18 cellular contexts compared by ENCODE assay signal in the genomic region with DNA sequence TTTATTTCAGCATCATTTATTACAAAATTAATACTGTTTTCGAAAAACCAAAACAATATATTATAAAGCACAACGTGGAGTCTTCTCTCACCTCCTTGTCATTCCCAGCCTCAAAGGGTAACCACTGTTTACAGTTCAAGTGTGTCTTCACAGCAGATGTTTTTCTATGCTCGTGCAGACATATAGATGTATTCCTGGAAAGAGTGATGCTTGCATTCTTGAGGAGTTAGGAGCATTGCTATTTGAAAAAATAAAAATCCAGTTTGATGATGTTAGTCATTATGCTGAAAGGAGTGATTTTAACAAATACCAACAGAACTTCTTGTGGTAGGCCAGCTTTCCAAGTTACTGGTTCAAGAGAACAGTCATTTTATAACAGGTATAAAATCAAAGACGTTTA.
DNase-seq lines count a peak whose midpoint lies in the region; TF ChIP-seq lines count a peak whose summit lies in the region.
"Had no signal": no experiment of that assay in that cellular context is flagged by ENCODE, and none has a peak within 500 bp of the region (broad histone marks: within the 10 kb centered on the region; RNA-seq: fewer than 3 reads in every experiment).

No MANE protein-coding gene starts in this region.

- no peaks in the 10 kb centered on the region for H3K9me3 Mint-ChIP-seq in HFFc6
- no peaks in the 10 kb centered on the region for H3K9me3 Mint-ChIP-seq in endodermal cell
- H3K9me3 Mint-ChIP-seq in activated T-helper 1 cell treated with anti-CD3 and anti-CD28 coated beads, Interleukin-12 subunit alpha, Interleukin-12 subunit beta, Interleukin-2, Interleukin-4 antibody, amounts not matched to agents 30 ng/mL and 10 ng/mL and 1 ng/mL, durations not matched to agents 14 hours and 24 hours and 36 hours = no peaks in the 10 kb centered on the region
- H3K9me3 Mint-ChIP-seq: activated naive CD8-positive, alpha-beta T cell treated with anti-CD3 and anti-CD28 coated beads for 36 hours; CD8-positive, alpha-beta T cell; stimulated activated effector memory CD8-positive, alpha-beta T cell treated with anti-CD3 and anti-CD28 coated beads, Interleukin-12 subunit alpha, Interleukin-12 subunit beta, amount 100 ng/mL, for 72 hours; WTC11 had no signal

- H3K14ac ChIP-seq in mesenchymal stem cell (ENCODE audit: low read length in 2 of 2) = no peak overlapping the region

- peaks cover 41% of the 10 kb centered on the region for H3K4me1 Mint-ChIP-seq in HFFc6 (ENCODE audit: low read depth)
- peaks cover 4% of the 10 kb centered on the region for H3K4me1 Mint-ChIP-seq in endodermal cell
- no peaks in the 10 kb centered on the region for H3K4me1 Mint-ChIP-seq in activated T-helper 1 cell treated with anti-CD3 and anti-CD28 coated beads, Interleukin-12 subunit alpha, Interleukin-12 subunit beta, Interleukin-2, Interleukin-4 antibody, amounts not matched to agents 30 ng/mL and 10 ng/mL and 1 ng/mL, durations not matched to agents 14 hours and 24 hours and 36 hours (ENCODE audit: low read depth)
- H3K4me1 Mint-ChIP-seq: activated naive CD8-positive, alpha-beta T cell treated with anti-CD3 and anti-CD28 coated beads for 36 hours; IgD-negative memory B cell; stimulated activated effector memory CD8-positive, alpha-beta T cell treated with anti-CD3 and anti-CD28 coated beads, Interleukin-12 subunit alpha, Interleukin-12 subunit beta, amount 100 ng/mL, for 72 hours had no signal

- H2BK12ac ChIP-seq in mesenchymal stem cell (ENCODE audit: low read length in 2 of 2) = no peak overlapping the region

- no peak overlapping the region for H2BK120ac ChIP-seq in mesenchymal stem cell (ENCODE audit: low read depth, low read length)

- WGBS in mesenchymal stem cell = 49% methylated on average over 3 of the region's 4 CpGs
- 69 to 100% methylated on average over 1 to 4 of the region's 4 CpGs for WGBS in endodermal cell (ENCODE audit: insufficient coverage in 1 of 2, insufficient read length in 1 of 2), 2 experiments

- H3K4me3 Mint-ChIP-seq in HFFc6 = no peak overlapping the region
- H3K4me3 Mint-ChIP-seq in endodermal cell = no peak overlapping the region
- no peak overlapping the region for H3K4me3 Mint-ChIP-seq in activated T-helper 1 cell treated with anti-CD3 and anti-CD28 coated beads, Interleukin-12 subunit alpha, Interleukin-12 subunit beta, Interleukin-2, Interleukin-4 antibody, amounts not matched to agents 30 ng/mL and 10 ng/mL and 1 ng/mL, durations not matched to agents 14 hours and 24 hours and 36 hours
- H3K4me3 Mint-ChIP-seq: activated naive CD8-positive, alpha-beta T cell treated with anti-CD3 and anti-CD28 coated beads for 36 hours; CD8-positive, alpha-beta T cell; IgD-negative memory B cell; stimulated activated effector memory CD8-positive, alpha-beta T cell treated with anti-CD3 and anti-CD28 coated beads, Interleukin-12 subunit alpha, Interleukin-12 subunit beta, amount 100 ng/mL, for 72 hours; WTC11 had no signal

- no peak overlapping the region for H3K9ac ChIP-seq in mesenchymal stem cell (ENCODE audit: low read length)
- H3K9ac ChIP-seq in endodermal cell (ENCODE audit: extremely low read depth, low read length, poor library complexity, severe bottlenecking) = no peak overlapping the region

- H4K20me1 ChIP-seq in osteoblast (ENCODE audit: insufficient read depth, low read length) = no peaks in the 10 kb centered on the region

- no peaks in the 10 kb centered on the region for H3K79me1 ChIP-seq in mesenchymal stem cell (replicated peaks; ENCODE audit: low read length, poor library complexity, severe bottlenecking)

- H4K8ac ChIP-seq in mesenchymal stem cell (ENCODE audit: low read length) = no peak overlapping the region

- no peak overlapping the region for H2AFZ ChIP-seq in mesenchymal stem cell (ENCODE audit: low read depth, low read length)
- H2AFZ ChIP-seq in osteoblast (ENCODE audit: low read length) = no peak overlapping the region

- no peak overlapping the region for H2BK15ac ChIP-seq in mesenchymal stem cell (ENCODE audit: low read depth, poor library complexity, severe bottlenecking)

- H3K4me2 ChIP-seq in mesenchymal stem cell (ENCODE audit: low read length, poor library complexity, severe bottlenecking) (no peak overlapping the region), osteoblast (ENCODE audit: insufficient read depth, low read length) (no peak overlapping the region)

- H3K27me3 ChIP-seq in mesenchymal stem cell (ENCODE audit: control insufficient read depth in 1 of 2, insufficient read depth in 1 of 2, low read length in 2 of 2) = no peaks in the 10 kb centered on the region
- H3K27me3 ChIP-seq in endodermal cell (ENCODE audit: control insufficient read depth, insufficient read depth, low read length, poor library complexity, severe bottlenecking) = no peaks in the 10 kb centered on the region
- no peaks in the 10 kb centered on the region for H3K27me3 ChIP-seq in osteoblast (ENCODE audit: insufficient read depth, low read length)

- H2BK5ac ChIP-seq in mesenchymal stem cell (ENCODE audit: low read depth, low read length, poor library complexity, severe bottlenecking) = no peak overlapping the region

- H3K27ac ChIP-seq in mesenchymal stem cell (ENCODE audit: low read length, poor library complexity, severe bottlenecking) (no peak overlapping the region), endodermal cell (ENCODE audit: low read depth, low read length) (no peak overlapping the region), osteoblast (ENCODE audit: low read depth, low read length) (no peak overlapping the region)
- H3K27ac ChIP-seq: skin epidermis had no signal

- intact Hi-C loops in activated T-helper 1 cell treated with anti-CD3 and anti-CD28 coated beads, Interleukin-12 subunit alpha, Interleukin-12 subunit beta, Interleukin-2, Interleukin-4 antibody, amounts not matched to agents 30 ng/mL and 10 ng/mL and 1 ng/mL, durations not matched to agents 14 hours and 24 hours and 36 hours (cut with micrococcal nuclease) = no loop called here

- no peak overlapping the region for H4K91ac ChIP-seq in mesenchymal stem cell (ENCODE audit: low read length)

- no peak overlapping the region for H3K18ac ChIP-seq in mesenchymal stem cell (ENCODE audit: low read depth in 1 of 2, low read length in 2 of 2)

- H3K27ac Mint-ChIP-seq in HFFc6 (no peak overlapping the region), endodermal cell (no peak overlapping the region)
- H3K27ac Mint-ChIP-seq in activated T-helper 1 cell treated with anti-CD3 and anti-CD28 coated beads, Interleukin-12 subunit alpha, Interleukin-12 subunit beta, Interleukin-2, Interleukin-4 antibody, amounts not matched to agents 30 ng/mL and 10 ng/mL and 1 ng/mL, durations not matched to agents 14 hours and 24 hours and 36 hours = no peak overlapping the region
- H3K27ac Mint-ChIP-seq: activated naive CD8-positive, alpha-beta T cell treated with anti-CD3 and anti-CD28 coated beads for 36 hours; CD8-positive, alpha-beta T cell; IgD-negative memory B cell; stimulated activated effector memory CD8-positive, alpha-beta T cell treated with anti-CD3 and anti-CD28 coated beads, Interleukin-12 subunit alpha, Interleukin-12 subunit beta, amount 100 ng/mL, for 72 hours; WTC11 had no signal

- H3K36me3 ChIP-seq in mesenchymal stem cell (ENCODE audit: control insufficient read depth in 1 of 2, insufficient read depth in 2 of 2, low read depth in 1 of 2, low read length in 2 of 2) (no peaks in the 10 kb centered on the region), endodermal cell (ENCODE audit: control insufficient read depth, insufficient read depth, low read length) (no peaks in the 10 kb centered on the region), osteoblast (ENCODE audit: insufficient read depth, low read length) (no peaks in the 10 kb centered on the region)

- H3K4me1 ChIP-seq in mesenchymal stem cell (ENCODE audit: control insufficient read depth, insufficient read depth, low read depth, low read length) (no peaks in the 10 kb centered on the region), endodermal cell (ENCODE audit: control insufficient read depth, insufficient read depth, low read length) (no peaks in the 10 kb centered on the region), osteoblast (ENCODE audit: insufficient read depth, low read length) (peaks cover 3% of the 10 kb centered on the region)

- H2AK5ac ChIP-seq in mesenchymal stem cell (ENCODE audit: low read length, severe bottlenecking) = no peak overlapping the region

- H3K9me3 ChIP-seq in mesenchymal stem cell (ENCODE audit: control insufficient read depth, low read length) = no peaks in the 10 kb centered on the region
- no peaks in the 10 kb centered on the region for H3K9me3 ChIP-seq in endodermal cell (ENCODE audit: control insufficient read depth, low read length)
- H3K9me3 ChIP-seq in osteoblast (ENCODE audit: low read depth, low read length) = no peaks in the 10 kb centered on the region

- no peaks in the 10 kb centered on the region for H3K79me2 ChIP-seq in osteoblast (ENCODE audit: insufficient read depth, low read length)

- H3K4me3 ChIP-seq in AG10803 (ENCODE audit: low read length) (no peak overlapping the region), choroid plexus epithelial cell (ENCODE audit: low read depth, low read length) (no peak overlapping the region), mesenchymal stem cell (ENCODE audit: insufficient read depth in 1 of 2, low read depth in 1 of 2, low read length in 2 of 2) (no peak overlapping the region), endodermal cell (ENCODE audit: low read length) (no peak overlapping the region), osteoblast (ENCODE audit: insufficient read depth, low read length) (no peak overlapping the region)
- H3K4me3 ChIP-seq: skin epidermis had no signal

- H3K4ac ChIP-seq in mesenchymal stem cell (ENCODE audit: low read depth in 1 of 2, low read length in 2 of 2) = no peak overlapping the region

- H3K36me3 Mint-ChIP-seq in HFFc6 (ENCODE audit: low read depth) (no peaks in the 10 kb centered on the region), endodermal cell (ENCODE audit: low read depth) (no peaks in the 10 kb centered on the region)
- H3K36me3 Mint-ChIP-seq in activated T-helper 1 cell treated with anti-CD3 and anti-CD28 coated beads, Interleukin-12 subunit alpha, Interleukin-12 subunit beta, Interleukin-2, Interleukin-4 antibody, amounts not matched to agents 30 ng/mL and 10 ng/mL and 1 ng/mL, durations not matched to agents 14 hours and 24 hours and 36 hours (ENCODE audit: low read depth) = no peaks in the 10 kb centered on the region
- H3K36me3 Mint-ChIP-seq: activated naive CD8-positive, alpha-beta T cell treated with anti-CD3 and anti-CD28 coated beads for 36 hours; CD8-positive, alpha-beta T cell; IgD-negative memory B cell; stimulated activated effector memory CD8-positive, alpha-beta T cell treated with anti-CD3 and anti-CD28 coated beads, Interleukin-12 subunit alpha, Interleukin-12 subunit beta, amount 100 ng/mL, for 72 hours; WTC11 had no signal

- TF ChIP-seq CTCF in AG10803 (conservative IDR thresholded peaks at IDR 0.05; ENCODE audit: low read length) (no peak), HFFc6 (IDR thresholded peaks at IDR 0.05) (no peak), choroid plexus epithelial cell (conservative IDR thresholded peaks at IDR 0.05; ENCODE audit: low read depth, low read length) (no peak), endodermal cell (conservative IDR thresholded peaks at IDR 0.05) (no peak), osteoblast (IDR thresholded peaks at IDR 0.05; ENCODE audit: extremely low read depth, low read depth, low read length) (no peak)

- peaks cover 2% of the 10 kb centered on the region; the same call in 1 of the 2 replicates for H3K27me3 Mint-ChIP-seq in HFFc6 (ENCODE audit: insufficient read depth)
- H3K27me3 Mint-ChIP-seq in endodermal cell (ENCODE audit: insufficient read depth) = no peaks in the 10 kb centered on the region
- no peaks in the 10 kb centered on the region for H3K27me3 Mint-ChIP-seq in activated T-helper 1 cell treated with anti-CD3 and anti-CD28 coated beads, Interleukin-12 subunit alpha, Interleukin-12 subunit beta, Interleukin-2, Interleukin-4 antibody, amounts not matched to agents 30 ng/mL and 10 ng/mL and 1 ng/mL, durations not matched to agents 14 hours and 24 hours and 36 hours (ENCODE audit: insufficient read depth)
- H3K27me3 Mint-ChIP-seq: activated naive CD8-positive, alpha-beta T cell treated with anti-CD3 and anti-CD28 coated beads for 36 hours; IgD-negative memory B cell had no signal

- H3K23ac ChIP-seq in mesenchymal stem cell (ENCODE audit: low read length in 2 of 2) = no peak overlapping the region

- DNase-seq in AG10803 (ENCODE audit: low read depth) (peak; percentile 83), HFFc6 (peak; percentile 41), choroid plexus epithelial cell (ENCODE audit: low read depth) (peak; percentile 76), mesenchymal stem cell (peak; percentile 81), endodermal cell (no peak), D341Med (ENCODE audit: low spot score) (no peak), osteoblast (ENCODE audit: insufficient read length, low spot score, missing footprints) (no peak)
- no peak for DNase-seq in activated T-helper 1 cell treated with anti-CD3 and anti-CD28 coated beads, Interleukin-12 subunit alpha, Interleukin-12 subunit beta, Interleukin-2, Interleukin-4 antibody, amounts not matched to agents 30 ng/mL and 10 ng/mL and 1 ng/mL, durations not matched to agents 14 hours and 24 hours and 36 hours (ENCODE audit: low spot score)
- DNase-seq: activated effector memory CD4-positive, alpha-beta T cell treated with Interleukin-2 at 50 U/mL for 16 hours; activated naive CD8-positive, alpha-beta T cell treated with anti-CD3 and anti-CD28 coated beads for 36 hours; CD8-positive, alpha-beta T cell; effector memory CD4-positive, alpha-beta T cell; NCI-H2029 treated with DMSO at 0.1 percent for 48 hours; T1000 had no signal

Comparison
In these comparisons a context has a peak if more than half of its experiments do, and no peak if none do; other contexts are left out.
1. DNase-seq: peak in AG10803 (single experiment), HFFc6 (single experiment), choroid plexus epithelial cell (single experiment) and mesenchymal stem cell (single experiment); none in endodermal cell (single experiment), activated T-helper 1 cell treated with anti-CD3 and anti-CD28 coated beads, Interleukin-12 subunit alpha, Interleukin-12 subunit beta, Interleukin-2, Interleukin-4 antibody, amounts not matched to agents 30 ng/mL and 10 ng/mL and 1 ng/mL, durations not matched to agents 14 hours and 24 hours and 36 hours (single experiment), D341Med (single experiment) and osteoblast (single experiment).